In the genomic region with DNA sequence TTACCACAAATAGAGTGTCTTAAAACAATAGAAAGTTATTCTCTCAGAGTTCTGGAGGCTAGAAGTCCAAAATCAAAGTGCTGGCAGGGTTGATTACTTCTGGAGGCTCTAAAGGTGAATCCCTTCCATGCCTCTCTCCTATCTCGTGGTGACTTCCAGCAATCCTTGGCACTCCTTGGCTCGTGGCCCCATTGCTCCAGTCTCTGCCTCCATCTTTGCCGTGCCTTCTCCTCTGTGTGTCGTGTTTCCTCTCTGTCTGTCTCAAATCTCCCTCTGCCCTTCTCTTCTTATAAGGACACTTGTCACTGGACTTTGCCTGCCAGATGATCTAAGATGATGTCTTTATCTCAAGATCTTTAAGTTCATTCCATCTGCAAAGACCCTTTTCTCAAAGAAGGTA, we compare ENCODE assay signal across 28 cellular contexts. TPM values are rescaled to one million over a fixed set of nuclear protein-coding genes. Genes with fewer than 3 reads are reported as not detected.
"Had no signal": no experiment of that assay in that cellular context is flagged by ENCODE, and none has a peak within 500 bp of the region (broad histone marks: within the 10 kb centered on the region; RNA-seq: fewer than 3 reads in every experiment).

No MANE protein-coding gene starts in this region.

- H3K4me3 ChIP-seq: gastroesophageal sphincter, heart left ventricle, hepatocyte, lung, neural progenitor cell, right lobe of liver, thoracic aorta, tibial nerve, upper lobe of left lung had no signal

- H3K4me1 Mint-ChIP-seq: endodermal cell, nephron, neural progenitor cell had no signal

- DNase-seq: effector CD8-positive, alpha-beta T cell; endodermal cell; foreskin keratinocyte; heart left ventricle; kidney; right lobe of liver; small intestine; stimulated activated CD4-positive, alpha-beta T cell treated with anti-CD3 and anti-CD28 coated beads, Interleukin-15, amount 100 ng/mL, for 24 hours; stimulated activated CD4-positive, alpha-beta T cell treated with anti-CD3 and anti-CD28 coated beads, Interleukin-2, amount 100 ng/mL, for 48 hours; stimulated activated naive B cell treated with anti-CD40 and anti-IgM and Interleukin-4, amounts not matched to agents 10 μg/mL and 1 μg/mL and 100 μg/mL, for 72 hours; upper lobe of left lung had no signal

- H3K27ac Mint-ChIP-seq: dendritic cell treated with granulocyte-macrophage colony-stimulating factor and Interleukin-4, amounts not matched to agents 40 ng/mL and 50 ng/mL, for 4 days; endodermal cell; memory B cell; nephron; neural progenitor cell; progenitor cell of endocrine pancreas; stimulated activated naive B cell treated with anti-CD40 and anti-IgM and Interleukin-4, amounts not matched to agents 10 μg/mL and 1 μg/mL and 100 μg/mL, for 72 hours had no signal

- H3K4me1 ChIP-seq: foreskin keratinocyte, gastroesophageal sphincter, neural progenitor cell, parathyroid adenoma, tibial nerve had no signal

- H3K9me3 Mint-ChIP-seq: dendritic cell treated with granulocyte-macrophage colony-stimulating factor and Interleukin-4, amounts not matched to agents 40 ng/mL and 50 ng/mL, for 4 days; stimulated activated naive CD8-positive, alpha-beta T cell treated with anti-CD3 and anti-CD28 coated beads, Interleukin-15, Interleukin-2, amounts not matched to agents 100 ng/mL and 50 ng/mL, for 24 hours had no signal

- H3K36me3 Mint-ChIP-seq: memory B cell; neural progenitor cell; stimulated activated naive B cell treated with anti-CD40 and anti-IgM and Interleukin-4, amounts not matched to agents 10 μg/mL and 1 μg/mL and 100 μg/mL, for 72 hours had no signal

- ATAC-seq: esophagus mucosa; foreskin keratinocyte; gastroesophageal sphincter; heart left ventricle; left lobe of liver; right lobe of liver; stimulated activated naive B cell treated with anti-CD40 and anti-IgM and Interleukin-4, amounts not matched to agents 10 μg/mL and 1 μg/mL and 100 μg/mL, for 72 hours had no signal

- H3K27ac ChIP-seq: epithelial cell of prostate, foreskin keratinocyte, gastroesophageal sphincter, heart left ventricle, hepatocyte, neural progenitor cell, parathyroid adenoma, right lobe of liver, thoracic aorta, tibial nerve, upper lobe of left lung had no signal

- H3K9ac ChIP-seq: neural progenitor cell, parathyroid adenoma had no signal

- H3K4me2 ChIP-seq: hepatocyte, neural progenitor cell had no signal

- H3K27me3 ChIP-seq: hepatocyte, neural progenitor cell, right lobe of liver, tibial nerve, upper lobe of left lung had no signal

- H3K9me3 ChIP-seq: gastroesophageal sphincter, right lobe of liver, thoracic aorta had no signal

- H3K36me3 ChIP-seq: gastroesophageal sphincter, heart left ventricle, neural progenitor cell, right lobe of liver, thoracic aorta, tibial nerve, upper lobe of left lung had no signal

- H3K27me3 Mint-ChIP-seq: progenitor cell of endocrine pancreas had no signal

- H3K4me3 Mint-ChIP-seq: dendritic cell treated with granulocyte-macrophage colony-stimulating factor and Interleukin-4, amounts not matched to agents 40 ng/mL and 50 ng/mL, for 4 days; endodermal cell; memory B cell; nephron; neural progenitor cell; stimulated activated naive B cell treated with anti-CD40 and anti-IgM and Interleukin-4, amounts not matched to agents 10 μg/mL and 1 μg/mL and 100 μg/mL, for 72 hours; stimulated activated naive CD8-positive, alpha-beta T cell treated with anti-CD3 and anti-CD28 coated beads, Interleukin-15, Interleukin-2, amounts not matched to agents 100 ng/mL and 50 ng/mL, for 24 hours had no signal

RNA-seq across cellular contexts. Expression of a gene that starts 10.6 kb away (rescaled TPM):
- total RNA-seq: esophagus mucosa, foreskin keratinocyte, mononuclear cell, osteoblast, progenitor cell of endocrine pancreas had no signal
